13 cellular contexts compared by ENCODE assay signal in the genomic region with DNA sequence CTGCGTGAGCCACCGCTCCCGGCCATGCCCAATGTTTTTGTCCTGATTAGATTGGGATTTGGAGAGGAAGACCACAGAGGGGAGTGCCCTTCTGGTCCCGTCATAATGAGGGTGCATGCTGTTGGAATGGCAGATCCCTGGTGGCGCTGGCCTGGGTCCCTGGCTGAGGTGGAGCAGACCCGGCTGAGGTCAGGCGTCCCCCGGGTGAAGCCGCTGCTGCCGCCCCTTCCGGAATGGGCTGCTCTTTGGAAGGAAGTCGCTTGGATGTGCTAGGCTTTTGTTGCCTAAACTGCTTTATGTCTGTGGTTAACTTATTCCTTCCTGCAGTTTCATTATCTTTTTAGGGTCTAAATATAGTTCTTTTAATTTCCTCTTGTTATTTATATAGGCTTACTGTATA.
DNase-seq lines count a peak whose midpoint lies in the region; ATAC-seq and TF ChIP-seq lines count a peak whose summit lies in the region.
"Had no signal": no experiment of that assay in that cellular context is flagged by ENCODE, and none has a peak within 500 bp of the region (broad histone marks: within the 10 kb centered on the region; RNA-seq: fewer than 3 reads in every experiment).

No MANE protein-coding gene starts in this region.

- peaks cover 36% of the 10 kb centered on the region for H3K4me1 ChIP-seq in left ventricle myocardium inferior

- H3K4me1 Mint-ChIP-seq in activated naive CD4-positive, alpha-beta T cell treated with anti-CD3 and anti-CD28 coated beads, Interleukin-2, amount 50 U/mL, for 24 hours = peaks cover 85% of the 10 kb centered on the region
- H3K4me1 Mint-ChIP-seq in T-helper 17 cell (peaks cover 34% of the 10 kb centered on the region), MCF 10A (ENCODE audit: insufficient read depth, unreplicated experiment) (peaks cover 9% of the 10 kb centered on the region)
- H3K4me1 Mint-ChIP-seq in stimulated activated naive CD8-positive, alpha-beta T cell treated with anti-CD3 and anti-CD28 coated beads, Interleukin-15, amount 100 ng/mL, for 72 hours = peaks cover 75% of the 10 kb centered on the region

- no peak overlapping the region for H3K4me3 ChIP-seq in left ventricle myocardium inferior
- H3K4me3 ChIP-seq: psoas muscle, testis had no signal

- H3K9me3 ChIP-seq in T-helper 17 cell (ENCODE audit: control insufficient read depth, low read length, poor library complexity, severe bottlenecking) (no peaks in the 10 kb centered on the region), left ventricle myocardium inferior (replicated peaks) (no peaks in the 10 kb centered on the region)
- H3K9me3 ChIP-seq: psoas muscle, testis had no signal

- H3K27me3 Mint-ChIP-seq in activated naive CD4-positive, alpha-beta T cell treated with anti-CD3 and anti-CD28 coated beads, Interleukin-2, amount 50 U/mL, for 24 hours = no peaks in the 10 kb centered on the region
- H3K27me3 Mint-ChIP-seq in T-helper 17 cell (no peaks in the 10 kb centered on the region), MCF 10A (ENCODE audit: insufficient read depth, unreplicated experiment) (no peaks in the 10 kb centered on the region)
- H3K27me3 Mint-ChIP-seq in stimulated activated naive CD8-positive, alpha-beta T cell treated with anti-CD3 and anti-CD28 coated beads, Interleukin-15, amount 100 ng/mL, for 72 hours = no peaks in the 10 kb centered on the region

- no peaks in the 10 kb centered on the region for H3K27me3 ChIP-seq in left ventricle myocardium inferior (ENCODE audit: low read depth)
- H3K27me3 ChIP-seq: testis had no signal

- H3K4me3 Mint-ChIP-seq in activated naive CD4-positive, alpha-beta T cell treated with anti-CD3 and anti-CD28 coated beads, Interleukin-2, amount 50 U/mL, for 24 hours = peak overlapping the region; percentile 60
- H3K4me3 Mint-ChIP-seq in T-helper 17 cell (peak overlapping the region; percentile 77), MCF 10A (ENCODE audit: unreplicated experiment) (no peak overlapping the region)
- peak overlapping the region; percentile 64 to 72 for H3K4me3 Mint-ChIP-seq in stimulated activated naive CD8-positive, alpha-beta T cell treated with anti-CD3 and anti-CD28 coated beads, Interleukin-15, amount 100 ng/mL, for 72 hours

- peak; percentile 44 for ATAC-seq in T-helper 17 cell
- ATAC-seq in stimulated activated naive CD8-positive, alpha-beta T cell treated with anti-CD3 and anti-CD28 coated beads, Interleukin-15, amount 100 ng/mL, for 72 hours = no peak
- ATAC-seq in HG03039 (IDR thresholded peaks at IDR 0.05; ENCODE audit: unreplicated experiment) = no peak
- ATAC-seq: psoas muscle had no signal

- H3K27ac Mint-ChIP-seq in activated naive CD4-positive, alpha-beta T cell treated with anti-CD3 and anti-CD28 coated beads, Interleukin-2, amount 50 U/mL, for 24 hours = peak overlapping the region; percentile 83
- peak overlapping the region; percentile 82 for H3K27ac Mint-ChIP-seq in T-helper 17 cell
- peak overlapping the region; percentile 35 to 79 for H3K27ac Mint-ChIP-seq in stimulated activated naive CD8-positive, alpha-beta T cell treated with anti-CD3 and anti-CD28 coated beads, Interleukin-15, amount 100 ng/mL, for 72 hours
- no peak overlapping the region for H3K27ac Mint-ChIP-seq in MCF 10A (ENCODE audit: low read depth, unreplicated experiment)

- BruUV-seq in MCF 10A (replicated peaks; lab: Mats Ljungman, UMichigan) = no TSS peak

- CTCF ChIA-PET in MCF 10A (lab: Yijun Ruan, JAX) = interaction anchor here (0.6 kb wide), 1 partner anchor 368 kb away, joined by 3 read pairs; the partner anchor contains the start of gene NDUFAF8

- peaks cover 13% of the 10 kb centered on the region for H3K36me3 Mint-ChIP-seq in activated naive CD4-positive, alpha-beta T cell treated with anti-CD3 and anti-CD28 coated beads, Interleukin-2, amount 50 U/mL, for 24 hours
- H3K36me3 Mint-ChIP-seq in T-helper 17 cell (ENCODE audit: low read depth) (no peaks in the 10 kb centered on the region), MCF 10A (ENCODE audit: insufficient read depth, unreplicated experiment) (peaks cover 18% of the 10 kb centered on the region)

- TF ChIP-seq CTCF in left ventricle myocardium inferior (IDR thresholded peaks at IDR 0.05; ENCODE audit: borderline replicate concordance) (no peak), MCF 10A (IDR thresholded peaks at IDR 0.05; ENCODE audit: unreplicated experiment) (no peak)

- POLR2A ChIA-PET in MCF 10A (lab: Yijun Ruan, JAX) = interaction anchor here (1.0 kb wide), 1 partner anchor 30 kb away, joined by 3 read pairs; no protein-coding TSS in a partner anchor

- DNase-seq in activated naive CD4-positive, alpha-beta T cell treated with Interleukin-2 at 50 U/mL for 16 hours = no peak
- DNase-seq in T-helper 17 cell = no peak
- peak; percentile 16 for DNase-seq in left ventricle myocardium inferior
- DNase-seq in stimulated activated naive CD8-positive, alpha-beta T cell treated with anti-CD3 and anti-CD28 coated beads, Interleukin-15, amount 100 ng/mL, for 72 hours = no peak
- no peak for DNase-seq in MCF 10A (ENCODE audit: unreplicated experiment)
- no peak for DNase-seq in NCI-H345 (lab: John Stamatoyannopoulos, UW)
- DNase-seq: amniotic stem cell; effector CD8-positive, alpha-beta T cell; NCI-H2029; testis had no signal

- intact Hi-C loops in left ventricle myocardium inferior (cut with micrococcal nuclease) = no loop called here
- intact Hi-C loops in MCF 10A (cut with micrococcal nuclease) = no loop called here

- no peaks in the 10 kb centered on the region for H3K9me3 Mint-ChIP-seq in activated naive CD4-positive, alpha-beta T cell treated with anti-CD3 and anti-CD28 coated beads, Interleukin-2, amount 50 U/mL, for 24 hours
- H3K9me3 Mint-ChIP-seq in stimulated activated naive CD8-positive, alpha-beta T cell treated with anti-CD3 and anti-CD28 coated beads, Interleukin-15, amount 100 ng/mL, for 72 hours = no peaks in the 10 kb centered on the region
- H3K9me3 Mint-ChIP-seq in MCF 10A (ENCODE audit: unreplicated experiment) = no peaks in the 10 kb centered on the region

- peak overlapping the region; percentile 42 for H3K27ac ChIP-seq in left ventricle myocardium inferior (replicated peaks)
- H3K27ac ChIP-seq: psoas muscle, testis had no signal

- peaks cover 6% of the 10 kb centered on the region for H3K36me3 ChIP-seq in left ventricle myocardium inferior
